In genomic region chr2:215288112-215288815, GRCh38 we compare ENCODE assay signal across 23 cellular contexts.
"Had no signal": no experiment of that assay in that cellular context is flagged by ENCODE, and none has a peak within 500 bp of the region (broad histone marks: within the 10 kb centered on the region; RNA-seq: fewer than 3 reads in every experiment).

No MANE protein-coding gene starts in this region.

- H3K27ac ChIP-seq: colonic mucosa, epithelial cell of prostate, esophagus muscularis mucosa, ovary, psoas muscle, skin epidermis, spleen, suprapubic skin, transverse colon, upper lobe of right lung, uterus had no signal

- H3K27me3 ChIP-seq: colonic mucosa, esophagus muscularis mucosa, ovary, spleen, suprapubic skin, transverse colon, upper lobe of right lung, uterus had no signal

- H3K4me3 ChIP-seq: colonic mucosa, esophagus muscularis mucosa, lung, ovary, psoas muscle, skin epidermis, spleen, suprapubic skin, transverse colon, upper lobe of right lung, uterus had no signal

- H3K36me3 ChIP-seq: colonic mucosa, esophagus muscularis mucosa, ovary, spleen, suprapubic skin, transverse colon, upper lobe of right lung, uterus had no signal

- ATAC-seq: left lobe of liver; natural killer cell; psoas muscle; right cardiac atrium; stimulated activated memory B cell treated with anti-CD40 and anti-IgM and Interleukin-4, amounts not matched to agents 10 μg/mL and 1 μg/mL and 100 μg/mL, for 72 hours; upper lobe of right lung had no signal

- FAIRE-seq: frontal cortex, kidney had no signal

- H3K9me3 ChIP-seq: colonic mucosa, esophagus muscularis mucosa, ovary, psoas muscle, spleen, suprapubic skin, transverse colon, upper lobe of right lung, uterus had no signal

- H3K4me1 ChIP-seq: colonic mucosa, esophagus muscularis mucosa, psoas muscle, spleen, suprapubic skin, transverse colon, upper lobe of right lung, uterus had no signal

- DNase-seq: colonic mucosa; effector CD8-positive, alpha-beta T cell; endodermal cell; head of caudate nucleus; kidney; natural killer cell; occipital lobe; ovary; psoas muscle; right cardiac atrium; stimulated activated CD4-positive, alpha-beta T cell treated with anti-CD3 and anti-CD28 coated beads, Interleukin-4, amount 100 ng/mL, for 4 hours; transverse colon; upper lobe of right lung; uterus had no signal
